In the genomic region with DNA sequence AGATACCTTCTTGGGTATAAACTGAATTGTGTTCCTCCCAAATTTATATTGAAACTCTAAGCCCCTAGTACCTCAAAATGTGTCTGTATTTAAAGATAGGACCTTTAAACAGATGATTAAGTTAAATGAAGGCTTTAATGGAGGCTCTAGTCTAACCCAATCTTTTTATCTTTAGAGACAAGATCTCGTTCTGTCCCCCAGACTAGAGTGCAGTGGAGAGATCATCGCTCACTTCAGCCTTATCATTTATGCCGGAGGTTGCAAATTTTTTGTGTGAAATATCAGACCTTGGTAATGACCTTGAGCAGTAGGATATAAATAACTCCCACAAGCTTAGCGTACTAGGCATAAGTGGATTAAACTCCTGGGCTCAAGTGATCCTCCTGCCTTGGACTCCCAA, we compare ENCODE assay signal across 18 cellular contexts.
A peak's percentile ranks its signal among the peaks of the same experiment; 100 is the strongest.
DNase-seq lines count a peak whose midpoint lies in the region; ATAC-seq, FAIRE-seq and TF ChIP-seq lines count a peak whose summit lies in the region.
"Had no signal": no experiment of that assay in that cellular context is flagged by ENCODE, and none has a peak within 500 bp of the region (broad histone marks: within the 10 kb centered on the region; RNA-seq: fewer than 3 reads in every experiment).

No MANE protein-coding gene starts in this region.

- peak overlapping the region; percentile 6 for H3K27ac Mint-ChIP-seq in T-helper 17 cell
- H3K27ac Mint-ChIP-seq: CD14-positive monocyte; CD8-positive, alpha-beta T cell; IgD-negative memory B cell had no signal

- FAIRE-seq in A549 (lab: Jason Lieb, UNC) = no peak
- FAIRE-seq: A204.1, D721Med, G401.6, GM12891 had no signal

- H2AK5ac ChIP-seq in trophoblast cell (ENCODE audit: low read length) = peak overlapping the region; percentile 71

- TF ChIP-seq CTCF in A549 (IDR thresholded peaks at IDR 0.05) = no peak

- H2AFZ ChIP-seq in GM23248 (peak overlapping the region; percentile 3; the same call in 1 of the 2 replicates), trophoblast cell (ENCODE audit: insufficient read depth, low read length, poor library complexity) (no peak overlapping the region)

- H2BK120ac ChIP-seq in trophoblast cell (ENCODE audit: insufficient read depth, low read length, poor library complexity) = peak overlapping the region; percentile 95

- H2BK5ac ChIP-seq in trophoblast cell (ENCODE audit: low read depth, low read length, poor library complexity) = peak overlapping the region; percentile 18

- no peak overlapping the region for H3K18ac ChIP-seq in trophoblast cell (ENCODE audit: low read length)

- ATAC-seq in A549 (no peak), T-helper 17 cell (no peak)
- ATAC-seq: CD8-positive, alpha-beta T cell had no signal

- no peak overlapping the region for H3K4ac ChIP-seq in trophoblast cell (ENCODE audit: low read depth, low read length)

- H3K27me3 ChIP-seq in GM23248 (replicated peaks; ENCODE audit: insufficient read depth) = no peaks in the 10 kb centered on the region
- H3K27me3 ChIP-seq in trophoblast cell (ENCODE audit: insufficient read depth, low read length) = no peaks in the 10 kb centered on the region
- H3K27me3 ChIP-seq in SJCRH30 = no peaks in the 10 kb centered on the region

- peak overlapping the region; percentile 37 for H2BK12ac ChIP-seq in trophoblast cell (ENCODE audit: low read length)

- H3K79me2 ChIP-seq in GM23248 (ENCODE audit: insufficient read depth) (no peaks in the 10 kb centered on the region), trophoblast cell (ENCODE audit: control insufficient read depth, insufficient read depth, low read length, poor library complexity) (peaks cover 2% of the 10 kb centered on the region)

- H3K4me2 ChIP-seq in A549 (no peak overlapping the region), GM23248 (ENCODE audit: unreplicated experiment) (no peak overlapping the region), trophoblast cell (ENCODE audit: low read length) (no peak overlapping the region)

- H3K14ac ChIP-seq in trophoblast cell (ENCODE audit: low read length) = peak overlapping the region; percentile 66

- no peaks in the 10 kb centered on the region for H4K20me1 ChIP-seq in GM23248 (ENCODE audit: insufficient read depth)

- no peak for TF ChIP-seq EP300 in A549 (IDR thresholded peaks at IDR 0.05)

- no peak for TF ChIP-seq POLR2A in A549 (IDR thresholded peaks at IDR 0.05; ENCODE audit: low read length)

- H3K36me3 ChIP-seq in GM23248 (ENCODE audit: low read depth) (no peaks in the 10 kb centered on the region), trophoblast cell (ENCODE audit: control insufficient read depth in 1 of 2, insufficient read depth in 2 of 2, low read length in 2 of 2) (no peaks in the 10 kb centered on the region), SJCRH30 (no peaks in the 10 kb centered on the region)

- H3K23ac ChIP-seq in trophoblast cell (ENCODE audit: low read length) = no peak overlapping the region

- H3F3A ChIP-seq in GM23248 (ENCODE audit: insufficient read depth) = peaks cover 21% of the 10 kb centered on the region

- H3K4me3 ChIP-seq in A549 = no peak overlapping the region
- no peak overlapping the region for H3K4me3 ChIP-seq in GM23248
- no peak overlapping the region for H3K4me3 ChIP-seq in trophoblast cell (ENCODE audit: low read depth, low read length)
- no peak overlapping the region for H3K4me3 ChIP-seq in SJCRH30

- no peak overlapping the region for H4K8ac ChIP-seq in trophoblast cell (ENCODE audit: low read depth, low read length)

- H3K79me1 ChIP-seq in trophoblast cell (ENCODE audit: low read length) = peaks cover 51% of the 10 kb centered on the region

- peak overlapping the region; percentile 93 for H4K91ac ChIP-seq in trophoblast cell (ENCODE audit: low read depth, low read length)

- no peak overlapping the region for H3K4me3 Mint-ChIP-seq in T-helper 17 cell
- H3K4me3 Mint-ChIP-seq: CD14-positive monocyte; CD8-positive, alpha-beta T cell; IgD-negative memory B cell had no signal

- POLR2A ChIA-PET in A549 (lab: Yijun Ruan, JAX) = no interaction called here

- no peaks in the 10 kb centered on the region for H3K27me3 Mint-ChIP-seq in T-helper 17 cell

- H3K27ac ChIP-seq in A549 = peak overlapping the region; percentile 57 to 75; a peak in 5 of 6 replicates
- no peak overlapping the region for H3K27ac ChIP-seq in GM23248
- peak overlapping the region; percentile 92 for H3K27ac ChIP-seq in trophoblast cell (ENCODE audit: low read depth, low read length)
- no peak overlapping the region for H3K27ac ChIP-seq in SJCRH30

- H3K9me2 ChIP-seq in GM23248 (ENCODE audit: insufficient read depth) = no peaks in the 10 kb centered on the region

- DNase-seq in A549 (ENCODE audit: low read depth in 1 of 2, low spot score in 1 of 2) (no peak), GM23248 (no peak), T-helper 17 cell (no peak), trophoblast cell (no peak), SJCRH30 (no peak), NCI-H2196 treated with DMSO at 0.1 percent for 48 hours (lab: John Stamatoyannopoulos, UW; ENCODE audit: unreplicated experiment) (no peak)
- no peak for DNase-seq in activated CD8-positive, alpha-beta memory T cell treated with anti-CD3 and anti-CD28 coated beads for 24 hours
- DNase-seq: COR-L47, DMS153, DMS79 treated with DMSO at 0.1 percent for 48 hours, EL had no signal

- TF ChIP-seq RAD21 in A549 (conservative IDR thresholded peaks at IDR 0.05 in 1 of 2, IDR thresholded peaks at IDR 0.05 in 1 of 2) = no peak

- no peaks in the 10 kb centered on the region for H3K36me3 Mint-ChIP-seq in T-helper 17 cell (ENCODE audit: low read depth)
- H3K36me3 Mint-ChIP-seq: CD14-positive monocyte; CD8-positive, alpha-beta T cell; IgD-negative memory B cell had no signal

- H4K12ac ChIP-seq in trophoblast cell (ENCODE audit: low read depth, low read length) = no peak overlapping the region

- in situ Hi-C loops in GM23248 (cut with MboI) = no loop called here

- H3K9ac ChIP-seq in GM23248 (no peak overlapping the region), trophoblast cell (ENCODE audit: low read length) (no peak overlapping the region)

- peaks cover 13% of the 10 kb centered on the region for H3K4me1 Mint-ChIP-seq in T-helper 17 cell
- H3K4me1 Mint-ChIP-seq: CD14-positive monocyte had no signal

- CTCF ChIA-PET in A549 (lab: Yijun Ruan, JAX) = interaction anchor here (1.6 to 4.4 kb wide), 2 partner anchors 16 to 20 kb away, joined by 6 to 19 read pairs; no protein-coding TSS in a partner anchor

- H3K9me3 ChIP-seq in A549 (peaks cover 19% of the 10 kb centered on the region; the same call in 2 of the 3 replicates), GM23248 (ENCODE audit: low read depth) (no peaks in the 10 kb centered on the region), T-helper 17 cell (ENCODE audit: control insufficient read depth, low read length, poor library complexity, severe bottlenecking) (no peaks in the 10 kb centered on the region), trophoblast cell (ENCODE audit: insufficient read depth, low read depth, low read length) (no peaks in the 10 kb centered on the region), SJCRH30 (replicated peaks) (no peaks in the 10 kb centered on the region)

- H3K4me1 ChIP-seq in A549 = peaks cover 28% of the 10 kb centered on the region
- peaks cover 33% of the 10 kb centered on the region for H3K4me1 ChIP-seq in GM23248 (ENCODE audit: insufficient read depth)
- H3K4me1 ChIP-seq in trophoblast cell (ENCODE audit: control insufficient read depth in 1 of 2, insufficient read depth in 2 of 2, low read length in 2 of 2) = peaks cover 29 to 33% of the 10 kb centered on the region in 2 experiments
- H3K4me1 ChIP-seq in SJCRH30 = no peaks in the 10 kb centered on the region

- WGBS in A549 (ENCODE audit: missing lambda C conversion rate) = 84% methylated on average over 4 of the region's 4 CpGs
- 95 to 99% methylated on average over 4 of the region's 4 CpGs for WGBS in GM23248 (ENCODE audit: low coverage in 1 of 2, low lambda C conversion rate in 2 of 2, missing lambda C conversion rate in 2 of 2), 2 experiments
- no CpG with 5 or more reads among the region's 4 CpGs for WGBS in trophoblast cell (ENCODE audit: extremely low coverage, insufficient coverage, insufficient read length)

TF ChIP-seq in A549, 52 proteins besides CTCF, POLR2A, EP300 and RAD21:
- TF ChIP-seq SREBF2 (IDR thresholded peaks at IDR 0.05) (no peak), GATA3 (IDR thresholded peaks at IDR 0.05; ENCODE audit: borderline replicate concordance) (no peak)
- TF ChIP-seq, protein P1, sequence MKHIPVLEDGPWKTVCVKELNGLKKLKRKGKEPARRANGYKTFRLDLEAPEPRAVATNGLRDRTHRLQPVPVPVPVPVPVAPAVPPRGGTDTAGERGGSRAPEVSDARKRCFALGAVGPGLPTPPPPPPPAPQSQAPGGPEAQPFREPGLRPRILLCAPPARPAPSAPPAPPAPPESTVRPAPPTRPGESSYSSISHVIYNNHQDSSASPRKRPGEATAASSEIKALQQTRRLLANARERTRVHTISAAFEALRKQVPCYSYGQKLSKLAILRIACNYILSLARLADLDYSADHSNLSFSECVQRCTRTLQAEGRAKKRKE (CRISPR knock-in tag; IDR thresholded peaks at IDR 0.05; ENCODE audit: low read depth) = no peak

Comparison
In these comparisons a context has a peak if more than half of its experiments do, and no peak if none do; other contexts are left out.
1. H3K27ac ChIP-seq: peak in A549 (2 of 2) and trophoblast cell (single experiment); none in GM23248 (single experiment) and SJCRH30 (single experiment).